In the genomic region with DNA sequence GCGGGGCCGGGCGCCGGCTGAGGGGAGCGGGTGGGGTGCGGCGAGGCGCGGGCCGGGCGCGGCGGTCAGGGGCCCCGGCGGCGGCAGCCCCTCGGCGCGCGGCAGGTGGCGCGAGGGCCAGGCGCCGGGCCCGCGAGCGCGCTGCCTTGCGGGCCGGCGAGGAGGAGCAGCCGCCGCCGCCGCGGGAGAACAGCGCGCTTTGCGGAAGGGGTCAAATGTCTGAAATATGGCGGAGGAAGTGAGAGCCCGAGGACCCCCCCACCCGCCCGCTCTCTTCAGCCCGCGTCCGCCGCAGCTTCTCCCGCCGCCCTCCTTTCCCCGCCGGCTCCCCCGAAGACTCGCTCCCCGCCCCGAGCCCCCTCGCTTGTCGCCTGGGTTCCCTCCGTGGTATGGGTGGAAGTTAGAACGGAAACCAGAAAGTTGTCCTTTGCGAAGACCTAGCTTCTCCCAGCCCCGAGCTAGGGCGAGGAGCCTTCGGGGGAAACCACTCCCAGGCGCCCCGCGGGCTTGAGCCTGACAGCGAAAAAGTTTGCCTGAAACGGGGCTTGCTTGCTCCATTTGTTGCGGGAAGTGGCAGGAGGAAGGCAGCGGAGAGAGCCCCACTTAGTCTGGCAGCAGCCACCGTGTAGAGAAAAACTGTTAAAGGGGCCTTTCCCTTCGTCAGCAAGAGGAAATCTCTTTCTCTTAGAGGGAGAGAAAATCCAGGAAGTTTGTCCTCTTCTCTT, we compare ENCODE assay signal across 8 cellular contexts. TPM values are rescaled to one million over a fixed set of nuclear protein-coding genes. Genes with fewer than 3 reads are reported as not detected.
A peak's percentile ranks its signal among the peaks of the same experiment; 100 is the strongest.
DNase-seq lines count a peak whose midpoint lies in the region; ATAC-seq lines count a peak whose summit lies in the region.

No MANE protein-coding gene starts in this region.

- H3K27me3 ChIP-seq in endocrine pancreas (ENCODE audit: control insufficient read depth, insufficient read depth, low read length), result no peaks in the 10 kb centered on the region

- H3K4me3 Mint-ChIP-seq in activated CD8-positive, alpha-beta memory T cell treated with anti-CD3 and anti-CD28 coated beads, Interleukin-2, amount 10 ng/mL, durations not matched to agents 7 days and 5 days, result peak overlapping the region; percentile 92
- peak overlapping the region; percentile 93 for H3K4me3 Mint-ChIP-seq in memory B cell
- H3K4me3 Mint-ChIP-seq in stimulated activated effector memory CD8-positive, alpha-beta T cell treated with anti-CD3 and anti-CD28 coated beads, Interleukin-12 subunit alpha, Interleukin-12 subunit beta, amount 100 ng/mL, for 72 hours, result peak overlapping the region; percentile 90

- peak overlapping the region; percentile 97 for H3K27ac Mint-ChIP-seq in activated CD8-positive, alpha-beta memory T cell treated with anti-CD3 and anti-CD28 coated beads, Interleukin-2, amount 10 ng/mL, durations not matched to agents 7 days and 5 days
- H3K27ac Mint-ChIP-seq in memory B cell, result peak overlapping the region; percentile 92
- peak overlapping the region; percentile 99 for H3K27ac Mint-ChIP-seq in stimulated activated effector memory CD8-positive, alpha-beta T cell treated with anti-CD3 and anti-CD28 coated beads, Interleukin-12 subunit alpha, Interleukin-12 subunit beta, amount 100 ng/mL, for 72 hours

- no peaks in the 10 kb centered on the region for H3K9me3 Mint-ChIP-seq in activated CD8-positive, alpha-beta memory T cell treated with anti-CD3 and anti-CD28 coated beads, Interleukin-2, amount 10 ng/mL, durations not matched to agents 7 days and 5 days (ENCODE audit: low read depth)
- no peaks in the 10 kb centered on the region for H3K9me3 Mint-ChIP-seq in memory B cell
- no peaks in the 10 kb centered on the region for H3K9me3 Mint-ChIP-seq in stimulated activated effector memory CD8-positive, alpha-beta T cell treated with anti-CD3 and anti-CD28 coated beads, Interleukin-12 subunit alpha, Interleukin-12 subunit beta, amount 100 ng/mL, for 72 hours

- peak; percentile 41 for DNase-seq in NK-92 treated with Interleukin-12 subunit alpha and Interleukin-12 subunit beta, amount 100 ng/mL, for 24 hours (lab: John Stamatoyannopoulos, UW)
- DNase-seq in NK-92 (lab: John Stamatoyannopoulos, UW; ENCODE audit: unreplicated experiment) (no peak), NCI-H82 (lab: John Stamatoyannopoulos, UW) (peak; percentile 58), memory B cell (ENCODE audit: low spot score in 2 of 2) (peak; percentile 41 to 56)
- peak; percentile 70 for DNase-seq in activated CD8-positive, alpha-beta memory T cell treated with anti-CD3 and anti-CD28 coated beads, Interleukin-2, amount 10 ng/mL, durations not matched to agents 7 days and 5 days
- DNase-seq in stimulated activated effector memory CD8-positive, alpha-beta T cell treated with anti-CD3 and anti-CD28 coated beads, Interleukin-12 subunit alpha, Interleukin-12 subunit beta, amount 100 ng/mL, for 72 hours (ENCODE audit: low spot score in 2 of 2), result peak; percentile 25 to 78

- H3K36me3 Mint-ChIP-seq in activated CD8-positive, alpha-beta memory T cell treated with anti-CD3 and anti-CD28 coated beads, Interleukin-2, amount 10 ng/mL, durations not matched to agents 7 days and 5 days, result peaks cover 38% of the 10 kb centered on the region
- peaks cover 6% of the 10 kb centered on the region for H3K36me3 Mint-ChIP-seq in memory B cell
- H3K36me3 Mint-ChIP-seq in stimulated activated effector memory CD8-positive, alpha-beta T cell treated with anti-CD3 and anti-CD28 coated beads, Interleukin-12 subunit alpha, Interleukin-12 subunit beta, amount 100 ng/mL, for 72 hours, result peaks cover 65% of the 10 kb centered on the region

- H3K27me3 Mint-ChIP-seq in activated CD8-positive, alpha-beta memory T cell treated with anti-CD3 and anti-CD28 coated beads, Interleukin-2, amount 10 ng/mL, durations not matched to agents 7 days and 5 days, result no peaks in the 10 kb centered on the region
- H3K27me3 Mint-ChIP-seq in memory B cell, result no peaks in the 10 kb centered on the region

- H3K9me3 ChIP-seq in endocrine pancreas (ENCODE audit: control insufficient read depth, low read length), result no peaks in the 10 kb centered on the region

- H3K4me1 ChIP-seq in endocrine pancreas (ENCODE audit: control insufficient read depth, insufficient read depth, low read length), result peaks cover 19% of the 10 kb centered on the region

- H3K36me3 ChIP-seq in endocrine pancreas (ENCODE audit: control insufficient read depth, insufficient read depth, low read length), result no peaks in the 10 kb centered on the region

- peak overlapping the region; percentile 97 for H3K9ac ChIP-seq in endocrine pancreas (ENCODE audit: control insufficient read depth, insufficient read depth, low read length)

- peak; percentile 34 for ATAC-seq in HG02938 (IDR thresholded peaks at IDR 0.05; ENCODE audit: unreplicated experiment)
- peak; percentile 3 for ATAC-seq in activated CD8-positive, alpha-beta memory T cell treated with anti-CD3 and anti-CD28 coated beads, Interleukin-2, amount 10 ng/mL, durations not matched to agents 7 days and 5 days
- peak; percentile 38 for ATAC-seq in memory B cell (ENCODE audit: low read depth)
- peak; percentile 33 for ATAC-seq in stimulated activated effector memory CD8-positive, alpha-beta T cell treated with anti-CD3 and anti-CD28 coated beads, Interleukin-12 subunit alpha, Interleukin-12 subunit beta, amount 100 ng/mL, for 72 hours

- peak overlapping the region; percentile 96 for H3K4me3 ChIP-seq in endocrine pancreas (ENCODE audit: control insufficient read depth, insufficient read depth, low read length)

- peaks cover 43% of the 10 kb centered on the region for H3K4me1 Mint-ChIP-seq in activated CD8-positive, alpha-beta memory T cell treated with anti-CD3 and anti-CD28 coated beads, Interleukin-2, amount 10 ng/mL, durations not matched to agents 7 days and 5 days
- peaks cover 33% of the 10 kb centered on the region for H3K4me1 Mint-ChIP-seq in memory B cell
- peaks cover 47% of the 10 kb centered on the region for H3K4me1 Mint-ChIP-seq in stimulated activated effector memory CD8-positive, alpha-beta T cell treated with anti-CD3 and anti-CD28 coated beads, Interleukin-12 subunit alpha, Interleukin-12 subunit beta, amount 100 ng/mL, for 72 hours

- CTCF ChIA-PET in activated CD8-positive, alpha-beta memory T cell treated with anti-CD3 and anti-CD28 coated beads, Interleukin-2, amount 10 ng/mL, durations not matched to agents 7 days and 5 days (lab: Charles Lee), result interaction anchor here (0.7 to 1.9 kb wide), 7 partner anchors 32 to 571 kb away, joined by 3 to 6 read pairs (median 3); no protein-coding TSS in a partner anchor

RNA-seq across cellular contexts. Expression of gene RAP1B, which starts 0.6 kb away (rescaled TPM):
- total RNA-seq in activated CD8-positive, alpha-beta memory T cell treated with anti-CD3 and anti-CD28 coated beads, Interleukin-2, amount 10 ng/mL, durations not matched to agents 7 days and 5 days, result 100 to 1,000 TPM; 211 to 252 TPM
